In genomic region chr9:97710356-97711222, GRCh38 we compare ENCODE assay signal across 8 cellular contexts. TPM values are rescaled to one million over a fixed set of nuclear protein-coding genes. Genes with fewer than 3 reads are reported as not detected.
DNase-seq lines count a peak whose midpoint lies in the region; ATAC-seq and TF ChIP-seq lines count a peak whose summit lies in the region.

No MANE protein-coding gene starts in this region.

- no peaks in the 10 kb centered on the region for H3K4me1 ChIP-seq in tibial artery

- peaks cover 22% of the 10 kb centered on the region for H3K4me1 Mint-ChIP-seq in activated CD4-positive, alpha-beta memory T cell treated with anti-CD3 and anti-CD28 coated beads for 36 hours (ENCODE audit: low read depth)
- H3K4me1 Mint-ChIP-seq in endothelial cell (ENCODE audit: unreplicated experiment), result no peaks in the 10 kb centered on the region

- CTCF ChIA-PET in activated CD4-positive, alpha-beta memory T cell treated with anti-CD3 and anti-CD28 coated beads for 36 hours (lab: Charles Lee), result interaction anchor here (1.0 kb wide), 1 partner anchor 187 kb away, joined by 3 read pairs; no protein-coding TSS in a partner anchor

- intact Hi-C loops in activated CD4-positive, alpha-beta memory T cell treated with anti-CD3 and anti-CD28 coated beads for 36 hours (cut with micrococcal nuclease), result loop anchor here (1.0 to 10.0 kb wide), 5 partner anchors 92 to 554 kb away; no protein-coding TSS in a partner anchor
- intact Hi-C loops in tibial artery (cut with DNase I; ENCODE audit: low total_unique reads), result loop anchor here (2.0 kb wide), 1 partner anchor 192 kb away; no protein-coding TSS in a partner anchor

- H3K27me3 Mint-ChIP-seq in activated CD4-positive, alpha-beta memory T cell treated with anti-CD3 and anti-CD28 coated beads for 36 hours, result peaks cover 8% of the 10 kb centered on the region
- H3K27me3 Mint-ChIP-seq in endothelial cell (ENCODE audit: unreplicated experiment), result peaks cover 2% of the 10 kb centered on the region

- no peaks in the 10 kb centered on the region for H3K9me3 ChIP-seq in tibial artery

- H3K36me3 ChIP-seq in tibial artery, result no peaks in the 10 kb centered on the region

- no peak overlapping the region for H3K4me3 Mint-ChIP-seq in activated CD4-positive, alpha-beta memory T cell treated with anti-CD3 and anti-CD28 coated beads for 36 hours
- no peak overlapping the region for H3K4me3 Mint-ChIP-seq in endothelial cell (ENCODE audit: unreplicated experiment)

- no peak overlapping the region for H3K27ac Mint-ChIP-seq in activated CD4-positive, alpha-beta memory T cell treated with anti-CD3 and anti-CD28 coated beads for 36 hours
- H3K27ac Mint-ChIP-seq in endothelial cell (ENCODE audit: unreplicated experiment), result no peak overlapping the region

- no peak overlapping the region for H3K27ac ChIP-seq in tibial artery

- ATAC-seq in HG03442 (IDR thresholded peaks at IDR 0.05; ENCODE audit: unreplicated experiment), result peak; percentile 60

- POLR2A ChIA-PET in activated CD4-positive, alpha-beta memory T cell treated with anti-CD3 and anti-CD28 coated beads for 36 hours (lab: Charles Lee), result no interaction called here

- no peaks in the 10 kb centered on the region for H3K36me3 Mint-ChIP-seq in activated CD4-positive, alpha-beta memory T cell treated with anti-CD3 and anti-CD28 coated beads for 36 hours
- H3K36me3 Mint-ChIP-seq in endothelial cell (ENCODE audit: low read depth, unreplicated experiment), result no peaks in the 10 kb centered on the region

- H3K4me3 ChIP-seq in tibial artery, result no peak overlapping the region

- peaks cover 0 to 11% of the 10 kb centered on the region in 2 donors for H3K27me3 ChIP-seq in tibial artery

- DNase-seq in stimulated activated naive CD4-positive, alpha-beta T cell (lab: John Stamatoyannopoulos, UW), result peak in 5 of 6 experiments; percentile 19 to 63 (median 37)
- DNase-seq in stimulated activated naive CD4-positive, alpha-beta T cell treated with Interleukin-2 at 50 U/mL for 16 hours (lab: John Stamatoyannopoulos, UW), result no peak
- DNase-seq in NCI-H526 treated with DMSO at 0.1 percent for 48 hours (lab: John Stamatoyannopoulos, UW) (peak; percentile 13), endothelial cell (ENCODE audit: low spot score) (peak; percentile 48), midbrain (lab: John Stamatoyannopoulos, UW) (peak; percentile 85), tibial artery (peak in 1 of 2 donors; percentile 37)
- DNase-seq in activated CD4-positive, alpha-beta memory T cell treated with anti-CD3 and anti-CD28 coated beads for 36 hours, result peak; percentile 55

- no peaks in the 10 kb centered on the region for H3K9me3 Mint-ChIP-seq in activated CD4-positive, alpha-beta memory T cell treated with anti-CD3 and anti-CD28 coated beads for 36 hours
- no peaks in the 10 kb centered on the region for H3K9me3 Mint-ChIP-seq in endothelial cell (ENCODE audit: unreplicated experiment)

- TF ChIP-seq CTCF in endothelial cell (IDR thresholded peaks at IDR 0.05; ENCODE audit: unreplicated experiment) (peak; percentile 78), tibial artery (IDR thresholded peaks at IDR 0.05) (peak; percentile 73 to 87)

RNA-seq across cellular contexts. Expression of gene XPA, which starts 13.4 kb away (rescaled TPM):
- total RNA-seq in activated CD4-positive, alpha-beta memory T cell treated with anti-CD3 and anti-CD28 coated beads for 36 hours, result 1 to 10 TPM; 8.5 to 9.6 TPM
- total RNA-seq in endothelial cell (ENCODE audit: unreplicated experiment), result 10.0 TPM
